8 cellular contexts compared by ENCODE assay signal in genomic region chr11:13114566-13115465, GRCh38.
A peak's percentile ranks its signal among the peaks of the same experiment; 100 is the strongest.
DNase-seq lines count a peak whose midpoint lies in the region; ATAC-seq and TF ChIP-seq lines count a peak whose summit lies in the region.

No MANE protein-coding gene starts in this region.

- CTCF ChIA-PET in SK-N-SH (lab: Yijun Ruan, JAX): interaction anchor here (0.8 to 1.1 kb wide), 3 partner anchors 99 to 1005 kb away, joined by 3 read pairs; no protein-coding TSS in a partner anchor

- H4K20me1 ChIP-seq in SK-N-SH (ENCODE audit: insufficient read depth): no peaks in the 10 kb centered on the region

- H3K9me2 ChIP-seq in SK-N-SH: no peaks in the 10 kb centered on the region

- H3K9me3 ChIP-seq in SK-N-SH: no peaks in the 10 kb centered on the region
- H3K9me3 ChIP-seq in thymus (ENCODE audit: control insufficient read depth): no peaks in the 10 kb centered on the region

- H3K4me1 ChIP-seq in SK-N-SH (ENCODE audit: control insufficient read depth in 1 of 2, insufficient read depth in 2 of 2, low read depth in 1 of 2, low read length in 1 of 2) (peaks cover 13 to 19% of the 10 kb centered on the region in 2 experiments), thymus (ENCODE audit: control insufficient read depth, insufficient read depth, low read length) (no peaks in the 10 kb centered on the region)

- 91% methylated on average over 6 of the region's 6 CpGs for WGBS in SK-N-SH (ENCODE audit: low lambda C conversion rate)
- 79% methylated on average over 6 of the region's 6 CpGs for WGBS in thymus

- H3K36me3 ChIP-seq in SK-N-SH (replicated peaks in 1 of 2; ENCODE audit: control insufficient read depth in 1 of 2, insufficient read depth in 2 of 2, low read length in 1 of 2) (no peaks in the 10 kb centered on the region), thymus (ENCODE audit: control insufficient read depth, insufficient read depth) (no peaks in the 10 kb centered on the region)

- POLR2A ChIA-PET in SK-N-SH (lab: Yijun Ruan, JAX): no interaction called here

- no peaks in the 10 kb centered on the region for H3K79me2 ChIP-seq in SK-N-SH (ENCODE audit: insufficient read depth)

- no peak overlapping the region for H3K9ac ChIP-seq in SK-N-SH

- DNase-seq in SK-N-SH: peak; percentile 31
- DNase-seq in NCI-H2081 (lab: John Stamatoyannopoulos, UW): peak; percentile 81 to 90
- DNase-seq in dermis microvascular lymphatic vessel endothelial cell (ENCODE audit: low read depth in 2 of 2): peak; percentile 77 to 92
- no peak for DNase-seq in germinal center (ENCODE audit: low spot score)

- no peak overlapping the region for H3K4me2 ChIP-seq in SK-N-SH

- peak; percentile 38 for TF ChIP-seq RAD21 in SK-N-SH (IDR thresholded peaks at IDR 0.05; ENCODE audit: low read length)

- TF ChIP-seq EP300 in SK-N-SH (IDR thresholded peaks at IDR 0.05; ENCODE audit: borderline replicate concordance in 1 of 2, low read depth in 1 of 2, low read length in 1 of 2): no peak

- H3K27me3 ChIP-seq in SK-N-SH (ENCODE audit: insufficient read depth) (no peaks in the 10 kb centered on the region), thymus (ENCODE audit: control insufficient read depth, insufficient read depth) (no peaks in the 10 kb centered on the region)

- H3F3A ChIP-seq in SK-N-SH (replicated peaks; ENCODE audit: insufficient read depth): peaks cover 3% of the 10 kb centered on the region

- ATAC-seq in SK-N-SH treated with all-trans-retinoic acid at 6 μM for 48 hours (no peak), HG03520 (IDR thresholded peaks at IDR 0.05; ENCODE audit: unreplicated experiment) (no peak), HG03432 (IDR thresholded peaks at IDR 0.05; ENCODE audit: unreplicated experiment) (no peak)

- no peak overlapping the region for H3K4me3 ChIP-seq in SK-N-SH (ENCODE audit: low read depth in 2 of 2, low read length in 1 of 2)
- H3K4me3 ChIP-seq in thymus (ENCODE audit: low read length): no peak overlapping the region

- H3K27ac ChIP-seq in SK-N-SH (ENCODE audit: low read depth in 2 of 2, low read length in 1 of 2) (no peak overlapping the region), thymus (ENCODE audit: low read depth) (peak overlapping the region; percentile 25)

- H2AFZ ChIP-seq in SK-N-SH (ENCODE audit: low read depth): no peak overlapping the region

- TF ChIP-seq CTCF in SK-N-SH (IDR thresholded peaks at IDR 0.05): no peak; the same call in 1 of the 2 replicates

TF ChIP-seq in SK-N-SH, 30 proteins besides CTCF, POLR2A, EP300 and RAD21:
- TF ChIP-seq MAX (IDR thresholded peaks at IDR 0.05; ENCODE audit: low read depth) (no peak), MEF2A (IDR thresholded peaks at IDR 0.05; ENCODE audit: borderline replicate concordance, low read depth) (no peak), YY1 (IDR thresholded peaks at IDR 0.05; ENCODE audit: low read depth) (no peak), GABPA (IDR thresholded peaks at IDR 0.05; ENCODE audit: low read depth) (no peak), TCF12 (IDR thresholded peaks at IDR 0.05) (no peak), ZBTB33 (IDR thresholded peaks at IDR 0.05; ENCODE audit: borderline replicate concordance, low read depth) (no peak), USF2 (IDR thresholded peaks at IDR 0.05; ENCODE audit: borderline replicate concordance, low read depth, low read length) (no peak), ELF1 (IDR thresholded peaks at IDR 0.05) (no peak)

TF ChIP-seq in SK-N-SH treated with all-trans-retinoic acid at 6 μM for 48 hours, 23 proteins besides CTCF, POLR2A, EP300 and RAD21:
- no peak for TF ChIP-seq ZNF70 (CRISPR knock-in tag; IDR thresholded peaks at IDR 0.05)
TF ChIP-seq in SK-N-SH treated with all-trans-retinoic acid at 6 μM for 48 hours: peak in this region for 0.
